18 cellular contexts compared by ENCODE assay signal in the genomic region with DNA sequence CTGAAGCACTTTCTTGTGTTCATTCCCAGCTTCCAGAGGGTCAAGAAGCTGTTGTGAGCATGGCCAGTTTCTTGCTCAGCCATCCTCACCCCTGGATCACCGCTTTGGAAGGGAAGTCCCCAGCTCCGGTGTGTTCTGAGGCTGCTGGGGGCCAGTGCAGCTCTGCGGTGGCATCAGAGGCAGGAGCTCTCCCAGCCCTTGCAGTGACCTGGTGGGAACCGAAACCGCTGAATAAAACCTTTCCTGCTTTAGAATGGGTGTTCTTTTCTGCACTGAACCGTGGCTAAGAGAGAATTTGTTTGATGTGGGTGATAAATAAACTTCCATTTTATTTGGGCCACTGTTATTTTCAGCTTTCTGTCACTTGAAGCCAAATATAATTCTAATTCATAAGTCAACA.
DNase-seq lines count a peak whose midpoint lies in the region; ATAC-seq, FAIRE-seq and TF ChIP-seq lines count a peak whose summit lies in the region.
"Had no signal": no experiment of that assay in that cellular context is flagged by ENCODE, and none has a peak within 500 bp of the region (broad histone marks: within the 10 kb centered on the region; RNA-seq: fewer than 3 reads in every experiment).

No MANE protein-coding gene starts in this region.

- no peak for FAIRE-seq in GM12891 (lab: Jason Lieb, UNC)
- FAIRE-seq: A204.1, H1 had no signal

- no peak overlapping the region for H3K4me3 Mint-ChIP-seq in neural progenitor cell
- H3K4me3 Mint-ChIP-seq: CD14-positive monocyte; CD4-positive, alpha-beta memory T cell; H9 had no signal

- no peak for TF ChIP-seq POLR2A in GM12891 (IDR thresholded peaks at IDR 0.05; ENCODE audit: low read depth, low read length)

- H4K20me1 ChIP-seq in neural progenitor cell (ENCODE audit: low read depth) = no peaks in the 10 kb centered on the region

- no peaks in the 10 kb centered on the region for H3K9me3 Mint-ChIP-seq in neural progenitor cell
- H3K9me3 Mint-ChIP-seq: H9 had no signal

- H3K4me1 ChIP-seq in HUES6 (ENCODE audit: control insufficient read depth, insufficient read depth, low read length) (no peaks in the 10 kb centered on the region; the same call in 1 of the 2 replicates), neural progenitor cell (no peaks in the 10 kb centered on the region)
- H3K4me1 ChIP-seq: BE2C had no signal

- no peaks in the 10 kb centered on the region for H3K27me3 Mint-ChIP-seq in neural progenitor cell (ENCODE audit: insufficient read depth, low read depth)
- H3K27me3 Mint-ChIP-seq: CD4-positive, alpha-beta memory T cell had no signal

- H3K4me2 ChIP-seq in neural progenitor cell = no peak overlapping the region
- H3K4me2 ChIP-seq: KMS-11 had no signal

- TF ChIP-seq CTCF in neural progenitor cell (IDR thresholded peaks at IDR 0.05) = no peak
- TF ChIP-seq CTCF in GM20000 (IDR thresholded peaks at IDR 0.05; ENCODE audit: extremely low read depth, missing control alignments) = no peak

- H3K36me3 ChIP-seq in HUES6 (ENCODE audit: control insufficient read depth, insufficient read depth, low read length) (no peaks in the 10 kb centered on the region), neural progenitor cell (no peaks in the 10 kb centered on the region)
- H3K36me3 ChIP-seq: BE2C had no signal

- no peaks in the 10 kb centered on the region for H3K9me3 ChIP-seq in HUES6 (ENCODE audit: control insufficient read depth, insufficient read depth, low read depth, low read length)
- H3K9me3 ChIP-seq in neural progenitor cell (ENCODE audit: low read depth) = no peaks in the 10 kb centered on the region
- H3K9me3 ChIP-seq: BE2C had no signal

- H3K27me3 ChIP-seq in HUES6 (ENCODE audit: control insufficient read depth, insufficient read depth, low read length) (no peaks in the 10 kb centered on the region), neural progenitor cell (no peaks in the 10 kb centered on the region)
- H3K27me3 ChIP-seq: BE2C had no signal

- DNase-seq in RPMI7951 (ENCODE audit: low read depth) (peak; percentile 10), neural progenitor cell (ENCODE audit: low spot score) (no peak), RKO (ENCODE audit: low spot score) (no peak), GM20000 (ENCODE audit: low spot score) (no peak), GM12891 (ENCODE audit: insufficient read length, low spot score) (no peak)
- DNase-seq: ACHN; BE2C; Calu3; CD4-positive, alpha-beta memory T cell; DMS79 treated with DMSO at 0.1 percent for 48 hours; GF-D8; H9 had no signal

- peak overlapping the region; percentile 15 for H2AFZ ChIP-seq in neural progenitor cell (replicated peaks)

- no peaks in the 10 kb centered on the region for H3K36me3 Mint-ChIP-seq in neural progenitor cell
- H3K36me3 Mint-ChIP-seq: CD14-positive monocyte; CD4-positive, alpha-beta memory T cell had no signal

- no peaks in the 10 kb centered on the region for H3F3A ChIP-seq in neural progenitor cell (ENCODE audit: low read depth)

- H3K9ac ChIP-seq in HUES6 (ENCODE audit: low read length) (no peak overlapping the region), neural progenitor cell (no peak overlapping the region)
- H3K9ac ChIP-seq: KMS-11 had no signal

- H3K27ac ChIP-seq in HUES6 (ENCODE audit: low read depth, low read length) = 0 out of 2 replicates have a peak overlapping the region, but pooled peaks have one; percentile 26
- H3K27ac ChIP-seq in neural progenitor cell = no peak overlapping the region
- H3K27ac ChIP-seq: KMS-11 had no signal

- H3K27ac Mint-ChIP-seq in neural progenitor cell = no peak overlapping the region
- H3K27ac Mint-ChIP-seq: CD4-positive, alpha-beta memory T cell had no signal

- H3K4me3 ChIP-seq in HUES6 (ENCODE audit: low read depth, low read length) (no peak overlapping the region), neural progenitor cell (no peak overlapping the region)

- ATAC-seq in GM19452 (IDR thresholded peaks at IDR 0.05; ENCODE audit: unreplicated experiment) = no peak

- no peaks in the 10 kb centered on the region for H3K79me2 ChIP-seq in neural progenitor cell (ENCODE audit: low read depth)

- H3K4me1 Mint-ChIP-seq in neural progenitor cell = no peaks in the 10 kb centered on the region
- H3K4me1 Mint-ChIP-seq: CD14-positive monocyte; CD4-positive, alpha-beta memory T cell had no signal

TF ChIP-seq in GM12891, 5 proteins besides CTCF, POLR2A, EP300 and RAD21:
- TF ChIP-seq POLR2AphosphoS5 (IDR thresholded peaks at IDR 0.05; ENCODE audit: low read depth, low read length) = no peak
- no peak for TF ChIP-seq TAF1 (IDR thresholded peaks at IDR 0.05; ENCODE audit: low read depth, low read length)
- TF ChIP-seq SPI1 (IDR thresholded peaks at IDR 0.05; ENCODE audit: low read depth, low read length) = no peak
- TF ChIP-seq PAX5 (IDR thresholded peaks at IDR 0.05; ENCODE audit: insufficient read depth, low read length, severe bottlenecking) = no peak
- no peak for TF ChIP-seq POU2F2 (IDR thresholded peaks at IDR 0.05; ENCODE audit: low read depth, low read length)
